9 cellular contexts compared by ENCODE assay signal in genomic region chr3:141797819-141798405, GRCh38. TPM values are rescaled to one million over a fixed set of nuclear protein-coding genes. Genes with fewer than 3 reads are reported as not detected.
A peak's percentile ranks its signal among the peaks of the same experiment; 100 is the strongest.
DNase-seq lines count a peak whose midpoint lies in the region; ATAC-seq and TF ChIP-seq lines count a peak whose summit lies in the region.
"Had no signal": no experiment of that assay in that cellular context is flagged by ENCODE, and none has a peak within 500 bp of the region (broad histone marks: within the 10 kb centered on the region; RNA-seq: fewer than 3 reads in every experiment).

No MANE protein-coding gene starts in this region.

- H2AFZ ChIP-seq in mesenchymal stem cell (ENCODE audit: low read depth, low read length), result no peak overlapping the region

- peak overlapping the region; percentile 98 for H4K8ac ChIP-seq in mesenchymal stem cell (ENCODE audit: low read length)

- H3K14ac ChIP-seq in mesenchymal stem cell (ENCODE audit: low read length in 2 of 2), result no peak overlapping the region

- TF ChIP-seq CTCF in suprapubic skin (IDR thresholded peaks at IDR 0.05) (no peak), RWPE1 (conservative IDR thresholded peaks at IDR 0.05; ENCODE audit: low read depth) (no peak)

- H3K27me3 ChIP-seq in mesenchymal stem cell (ENCODE audit: control insufficient read depth in 1 of 2, insufficient read depth in 1 of 2, low read length in 2 of 2) (no peaks in the 10 kb centered on the region), suprapubic skin (no peaks in the 10 kb centered on the region)

- POLR2A ChIA-PET in RWPE1 (lab: Yijun Ruan, JAX; ENCODE audit: low non-redundant PET), result no interaction called here

- H2BK5ac ChIP-seq in mesenchymal stem cell (ENCODE audit: low read depth, low read length, poor library complexity, severe bottlenecking), result no peak overlapping the region

- peak overlapping the region in 1 of 2 experiments; percentile 71 for H3K4me3 ChIP-seq in mesenchymal stem cell (ENCODE audit: insufficient read depth in 1 of 2, low read depth in 1 of 2, low read length in 2 of 2)
- H3K4me3 ChIP-seq in suprapubic skin, result peak overlapping the region; percentile 45

- DNase-seq in T-helper 1 cell (no peak), mesenchymal stem cell (no peak), suprapubic skin (ENCODE audit: low spot score in 2 of 2) (no peak), RWPE1 (ENCODE audit: low spot score) (no peak)
- DNase-seq in central memory CD8-positive, alpha-beta T cell (ENCODE audit: low spot score in 2 of 2), result no peak
- no peak for DNase-seq in stimulated activated CD4-positive, alpha-beta T cell treated with anti-CD3 and anti-CD28 coated beads, Interleukin-12 subunit alpha, Interleukin-12 subunit beta, amount 100 ng/mL, for 4 hours

- no peaks in the 10 kb centered on the region for H3K36me3 Mint-ChIP-seq in T-helper 1 cell treated with Interleukin-12 subunit alpha and Interleukin-12 subunit beta and Interleukin-4 antibody, amounts not matched to agents 30 μg/mL and 1 μg/mL, for 36 hours (ENCODE audit: low read depth)
- peaks cover 11% of the 10 kb centered on the region for H3K36me3 Mint-ChIP-seq in central memory CD8-positive, alpha-beta T cell (ENCODE audit: insufficient read depth)

- H3K27ac ChIP-seq in mesenchymal stem cell (ENCODE audit: low read length, poor library complexity, severe bottlenecking) (peak overlapping the region; percentile 74), suprapubic skin (peak overlapping the region; percentile 86), RWPE1 (no peak overlapping the region)

- no peak overlapping the region for H2BK120ac ChIP-seq in mesenchymal stem cell (ENCODE audit: low read depth, low read length)

- H3K23ac ChIP-seq in mesenchymal stem cell (ENCODE audit: low read length in 2 of 2), result no peak overlapping the region

- H3K4me1 ChIP-seq in mesenchymal stem cell (ENCODE audit: control insufficient read depth, insufficient read depth, low read depth, low read length) (peaks cover 18% of the 10 kb centered on the region), suprapubic skin (peaks cover 44% of the 10 kb centered on the region)

- H4K91ac ChIP-seq in mesenchymal stem cell (ENCODE audit: low read length), result peak overlapping the region; percentile 60

- peak overlapping the region; percentile 1 to 71 for H2BK12ac ChIP-seq in mesenchymal stem cell (ENCODE audit: low read length in 2 of 2)

- H3K79me1 ChIP-seq in mesenchymal stem cell (replicated peaks; ENCODE audit: low read length, poor library complexity, severe bottlenecking), result no peaks in the 10 kb centered on the region

- H3K27me3 Mint-ChIP-seq in T-helper 1 cell treated with Interleukin-12 subunit alpha and Interleukin-12 subunit beta and Interleukin-4 antibody, amounts not matched to agents 30 μg/mL and 1 μg/mL, for 36 hours (ENCODE audit: low read depth), result peaks cover 12% of the 10 kb centered on the region
- no peaks in the 10 kb centered on the region for H3K27me3 Mint-ChIP-seq in central memory CD8-positive, alpha-beta T cell

- CTCF ChIA-PET in RWPE1 (lab: Yijun Ruan, JAX), result interaction anchor here (0.6 kb wide), 1 partner anchor 13 kb away, joined by 3 read pairs; no protein-coding TSS in a partner anchor

- H3K18ac ChIP-seq in mesenchymal stem cell (ENCODE audit: low read depth in 1 of 2, low read length in 2 of 2), result peak overlapping the region; percentile 77 to 88

- WGBS in mesenchymal stem cell, result 81% methylated on average over 10 of the region's 10 CpGs
- WGBS in suprapubic skin, result 74% methylated on average over 9 of the region's 10 CpGs

- H3K9me3 ChIP-seq in mesenchymal stem cell (ENCODE audit: control insufficient read depth, low read length) (peaks cover 5% of the 10 kb centered on the region), suprapubic skin (no peaks in the 10 kb centered on the region)

- H2BK15ac ChIP-seq in mesenchymal stem cell (ENCODE audit: low read depth, poor library complexity, severe bottlenecking), result no peak overlapping the region

- peak overlapping the region; percentile 88 for H3K9ac ChIP-seq in mesenchymal stem cell (ENCODE audit: low read length)

- peak overlapping the region; percentile 54 for H3K4me2 ChIP-seq in mesenchymal stem cell (ENCODE audit: low read length, poor library complexity, severe bottlenecking)

- ATAC-seq in central memory CD8-positive, alpha-beta T cell (replicated peaks; ENCODE audit: extremely low read depth, poor library complexity, severe bottlenecking), result no peak
- no peak for ATAC-seq in GM21576 (IDR thresholded peaks at IDR 0.05; ENCODE audit: unreplicated experiment)

- TF ChIP-seq EP300 in suprapubic skin (IDR thresholded peaks at IDR 0.05), result no peak

- TF ChIP-seq POLR2A in suprapubic skin (IDR thresholded peaks at IDR 0.05), result no peak

- H3K9me3 Mint-ChIP-seq in T-helper 1 cell treated with Interleukin-12 subunit alpha and Interleukin-12 subunit beta and Interleukin-4 antibody, amounts not matched to agents 30 μg/mL and 1 μg/mL, for 36 hours, result no peaks in the 10 kb centered on the region
- no peaks in the 10 kb centered on the region for H3K9me3 Mint-ChIP-seq in central memory CD8-positive, alpha-beta T cell

- peak overlapping the region; percentile 81 for H3K4me3 Mint-ChIP-seq in T-helper 1 cell treated with Interleukin-12 subunit alpha and Interleukin-12 subunit beta and Interleukin-4 antibody, amounts not matched to agents 30 μg/mL and 1 μg/mL, for 36 hours
- H3K4me3 Mint-ChIP-seq in central memory CD8-positive, alpha-beta T cell, result peak overlapping the region; percentile 84

- H3K4me1 Mint-ChIP-seq in T-helper 1 cell treated with Interleukin-12 subunit alpha and Interleukin-12 subunit beta and Interleukin-4 antibody, amounts not matched to agents 30 μg/mL and 1 μg/mL, for 36 hours (ENCODE audit: low read depth), result peaks cover 34% of the 10 kb centered on the region
- peaks cover 55% of the 10 kb centered on the region for H3K4me1 Mint-ChIP-seq in central memory CD8-positive, alpha-beta T cell

- peak overlapping the region; percentile 19 to 71 for H3K4ac ChIP-seq in mesenchymal stem cell (ENCODE audit: low read depth in 1 of 2, low read length in 2 of 2)

- H3K36me3 ChIP-seq in mesenchymal stem cell (ENCODE audit: control insufficient read depth in 1 of 2, insufficient read depth in 2 of 2, low read depth in 1 of 2, low read length in 2 of 2) (no peaks in the 10 kb centered on the region), suprapubic skin (no peaks in the 10 kb centered on the region)

- peak overlapping the region; percentile 3 for H2AK5ac ChIP-seq in mesenchymal stem cell (ENCODE audit: low read length, severe bottlenecking)

- peak overlapping the region; percentile 95 for H3K27ac Mint-ChIP-seq in T-helper 1 cell treated with Interleukin-12 subunit alpha and Interleukin-12 subunit beta and Interleukin-4 antibody, amounts not matched to agents 30 μg/mL and 1 μg/mL, for 36 hours
- H3K27ac Mint-ChIP-seq in central memory CD8-positive, alpha-beta T cell (ENCODE audit: low read depth), result peak overlapping the region; percentile 81

RNA-seq across cellular contexts. Expression of gene GRK7, which starts 34.7 kb away (rescaled TPM):
- not detected for polyA plus RNA-seq in mesenchymal stem cell (2013, experiment 1 of 2)
- not detected for polyA plus RNA-seq in mesenchymal stem cell (2013, experiment 2 of 2)
- total RNA-seq in suprapubic skin, result 1 to 10 TPM in 1 of 4 donors, under 1 TPM in 1, not detected in 2; 0.11 to 1.2 TPM
- polyA plus RNA-seq: AG04450 had no signal

RNA-seq across cellular contexts. Expression of gene RNF7, which starts 59.8 kb away (rescaled TPM):
- polyA plus RNA-seq in mesenchymal stem cell (2013, experiment 1 of 2), result 196 TPM
- 206 TPM for polyA plus RNA-seq in mesenchymal stem cell (2013, experiment 2 of 2)
- 10 to 100 TPM; 43.9 to 77.3 (median 61.6) TPM for total RNA-seq in suprapubic skin
